ENCODE assay signal across 11 cellular contexts in the genomic region with DNA sequence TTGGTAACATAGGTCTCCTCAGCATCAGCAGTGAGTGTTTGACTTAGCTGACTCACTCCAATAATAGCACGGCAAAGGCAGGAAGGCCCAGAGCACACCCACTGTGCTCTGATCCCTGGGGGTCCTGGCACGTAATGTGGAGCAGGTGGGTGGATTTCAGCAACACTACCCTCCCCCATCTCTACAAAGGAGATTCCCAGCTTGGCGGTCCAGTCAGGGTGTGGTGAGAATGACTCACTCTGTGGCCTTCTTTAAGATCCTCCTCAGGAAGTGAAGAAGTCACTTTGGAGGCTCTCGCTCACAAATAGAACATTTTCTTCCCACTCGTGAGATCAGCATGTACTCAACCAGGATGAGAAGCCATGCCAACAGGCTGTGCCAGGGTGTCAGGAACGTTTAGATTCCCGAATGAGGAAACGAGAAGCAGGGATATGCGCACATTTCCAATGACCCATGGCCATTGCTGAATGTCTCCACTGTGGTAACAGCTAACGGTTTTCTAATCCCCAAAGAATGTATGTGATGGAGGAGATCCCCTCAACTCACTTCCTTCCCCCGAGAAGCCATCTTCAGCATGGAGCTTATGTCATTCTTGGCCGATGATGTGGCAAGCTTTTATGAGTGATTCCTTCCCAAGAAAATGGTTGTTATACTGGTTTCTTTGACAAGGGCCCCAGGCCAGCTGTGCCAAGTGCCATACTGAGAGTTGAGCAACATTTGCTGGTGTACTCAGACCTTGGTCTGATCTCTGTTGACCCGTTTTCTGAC.
DNase-seq lines count a peak whose midpoint lies in the region; ATAC-seq and TF ChIP-seq lines count a peak whose summit lies in the region.
"Had no signal": no experiment of that assay in that cellular context is flagged by ENCODE, and none has a peak within 500 bp of the region (broad histone marks: within the 10 kb centered on the region; RNA-seq: fewer than 3 reads in every experiment).

No MANE protein-coding gene starts in this region.

- H3K4me1 Mint-ChIP-seq in HFFc6 (ENCODE audit: low read depth), result peaks cover 2% of the 10 kb centered on the region
- H3K4me1 Mint-ChIP-seq in T-cell, result peaks cover 6% of the 10 kb centered on the region in 3 donors
- H3K4me1 Mint-ChIP-seq: IgD-negative memory B cell had no signal

- H3K4me3 Mint-ChIP-seq in HFFc6 (no peak overlapping the region; the same call in 1 of the 2 replicates), T-cell (no peak overlapping the region)
- H3K4me3 Mint-ChIP-seq: IgD-negative memory B cell; stimulated activated naive CD8-positive, alpha-beta T cell treated with anti-CD3 and anti-CD28 coated beads, Interleukin-15, amount 100 ng/mL, for 72 hours had no signal

- TF ChIP-seq CTCF in HFFc6 (IDR thresholded peaks at IDR 0.05) (no peak), thoracic aorta (IDR thresholded peaks at IDR 0.05) (no peak)

- peaks cover 0 to under 1% of the 10 kb centered on the region in 2 donors for H3K4me1 ChIP-seq in thoracic aorta (ENCODE audit: control insufficient read depth in 1 of 2, low read depth in 2 of 2)

- no peak overlapping the region for H3K27ac Mint-ChIP-seq in HFFc6
- H3K27ac Mint-ChIP-seq in T-cell, result no peak overlapping the region
- H3K27ac Mint-ChIP-seq: IgD-negative memory B cell; stimulated activated naive CD8-positive, alpha-beta T cell treated with anti-CD3 and anti-CD28 coated beads, Interleukin-15, amount 100 ng/mL, for 72 hours had no signal

- no peaks in the 10 kb centered on the region for H3K9me3 ChIP-seq in thoracic aorta

- H3K4me3 ChIP-seq in thoracic aorta, result no peak overlapping the region
- H3K4me3 ChIP-seq: skin epidermis had no signal

- peak; percentile 61 for ATAC-seq in thoracic aorta (ENCODE audit: insufficient number of reproducible peaks, low FRiP score, low read depth)
- ATAC-seq in T-cell (replicated peaks in 1 of 4), result no peak
- ATAC-seq: stimulated activated naive CD8-positive, alpha-beta T cell treated with anti-CD3 and anti-CD28 coated beads, Interleukin-15, amount 100 ng/mL, for 72 hours had no signal

- H3K27ac ChIP-seq in thoracic aorta, result peak overlapping the region; percentile 6 to 21

- H3K27me3 Mint-ChIP-seq in HFFc6 (ENCODE audit: insufficient read depth), result peaks cover 4% of the 10 kb centered on the region
- peaks cover 0 to 4% of the 10 kb centered on the region in 2 donors for H3K27me3 Mint-ChIP-seq in T-cell

- CTCF ChIA-PET in T-cell (lab: Charles Lee), result no interaction called here

- H3K36me3 Mint-ChIP-seq in HFFc6 (ENCODE audit: low read depth), result no peaks in the 10 kb centered on the region
- H3K36me3 Mint-ChIP-seq in T-cell, result no peaks in the 10 kb centered on the region
- H3K36me3 Mint-ChIP-seq: IgD-negative memory B cell had no signal

- H3K36me3 ChIP-seq in thoracic aorta, result no peaks in the 10 kb centered on the region

- DNase-seq in HFFc6 (peak; percentile 97), T1000 (lab: John Stamatoyannopoulos, UW) (peak; percentile 79), glomerular endothelial cell (ENCODE audit: extremely low read depth, low read depth, low spot score) (peak; percentile 27), thoracic aorta (ENCODE audit: low spot score) (no peak), NOMO-1 treated with DMSO at 0.1 percent for 48 hours (lab: John Stamatoyannopoulos, UW; ENCODE audit: unreplicated experiment) (no peak), cerebellum (ENCODE audit: low spot score) (no peak), T-cell (no peak)
- DNase-seq: activated CD8-positive, alpha-beta memory T cell treated with anti-CD3 and anti-CD28 coated beads for 24 hours; stimulated activated naive CD8-positive, alpha-beta T cell treated with anti-CD3 and anti-CD28 coated beads, Interleukin-15, amount 100 ng/mL, for 72 hours had no signal

- H3K27me3 ChIP-seq in thoracic aorta (replicated peaks; ENCODE audit: insufficient read depth), result no peaks in the 10 kb centered on the region

- POLR2A ChIA-PET in T-cell (lab: Charles Lee), result no interaction called here

- no peaks in the 10 kb centered on the region for H3K9me3 Mint-ChIP-seq in HFFc6
- no peaks in the 10 kb centered on the region for H3K9me3 Mint-ChIP-seq in T-cell
- H3K9me3 Mint-ChIP-seq: stimulated activated naive CD8-positive, alpha-beta T cell treated with anti-CD3 and anti-CD28 coated beads, Interleukin-15, amount 100 ng/mL, for 72 hours had no signal

Comparison
In these comparisons a context has a peak if more than half of its experiments do, and no peak if none do; other contexts are left out.
1. DNase-seq: peak in HFFc6 (single experiment), T1000 (single experiment) and glomerular endothelial cell (single experiment); none in thoracic aorta (single experiment), NOMO-1 treated with DMSO at 0.1 percent for 48 hours (single experiment), cerebellum (single experiment) and T-cell (0 of 34).